In the genomic region with DNA sequence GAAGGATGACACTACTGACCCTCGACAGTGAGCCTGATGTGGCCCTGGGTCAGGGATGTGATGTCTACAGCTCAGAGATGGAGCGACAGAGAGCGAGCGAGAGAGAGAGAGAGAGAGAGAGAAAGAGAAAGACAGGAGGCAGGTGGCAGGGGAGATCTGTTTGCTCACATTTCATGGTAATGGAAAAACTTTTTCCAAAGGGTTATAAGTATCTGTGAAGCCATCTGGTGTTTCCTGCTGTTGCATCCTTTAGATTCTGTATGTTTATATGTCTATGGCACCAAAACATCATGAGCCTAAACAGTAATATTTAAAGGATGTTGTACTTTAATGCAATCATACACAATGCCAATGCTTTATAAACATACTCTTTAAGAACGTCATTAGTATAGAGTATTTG, we compare ENCODE assay signal across 25 cellular contexts.
"Had no signal": no experiment of that assay in that cellular context is flagged by ENCODE, and none has a peak within 500 bp of the region (broad histone marks: within the 10 kb centered on the region; RNA-seq: fewer than 3 reads in every experiment).

No MANE protein-coding gene starts in this region.

- H3K36me3 ChIP-seq: brain microvascular endothelial cell, cardiac muscle cell, Peyer's patch, SJCRH30 had no signal

- H3K4me3 Mint-ChIP-seq: activated CD8-positive, alpha-beta T cell treated with anti-CD3 and anti-CD28 coated beads, Interleukin-2, amount 10 ng/mL, durations not matched to agents 7 days and 5 days; WTC11 had no signal

- ATAC-seq: activated CD8-positive, alpha-beta T cell treated with anti-CD3 and anti-CD28 coated beads, Interleukin-2, amount 10 ng/mL, durations not matched to agents 7 days and 5 days; activated naive CD4-positive, alpha-beta T cell treated with anti-CD3 and anti-CD28 coated beads, Interleukin-2, amount 50 U/mL, for 72 hours; WTC11 had no signal

- H3K27ac ChIP-seq: brain microvascular endothelial cell, cardiac muscle cell, Peyer's patch, RWPE1, SJCRH30 had no signal

- H3K9me3 ChIP-seq: Peyer's patch, SJCRH30, SK-N-SH had no signal

- H3K27ac Mint-ChIP-seq: activated CD8-positive, alpha-beta T cell treated with anti-CD3 and anti-CD28 coated beads, Interleukin-2, amount 10 ng/mL, durations not matched to agents 7 days and 5 days; activated naive CD4-positive, alpha-beta T cell treated with anti-CD3 and anti-CD28 coated beads, Interleukin-2, amount 50 U/mL, for 72 hours; WTC11 had no signal

- H3K4me1 ChIP-seq: Peyer's patch, SJCRH30 had no signal

- H3K36me3 Mint-ChIP-seq: activated naive CD4-positive, alpha-beta T cell treated with anti-CD3 and anti-CD28 coated beads, Interleukin-2, amount 50 U/mL, for 72 hours; WTC11 had no signal

- H3K4me3 ChIP-seq: cardiac muscle cell, Peyer's patch, SJCRH30 had no signal

- DNase-seq: activated CD4-positive, alpha-beta T cell treated with anti-CD3 and anti-CD28 coated beads for 48 hours; activated CD4-positive, alpha-beta T cell treated with anti-CD3 and anti-CD28 coated beads, Interleukin-2, amount 50 U/mL, for 4 hours; activated CD4-positive, CD25-positive, alpha-beta regulatory T cell treated with anti-CD3 and anti-CD28 coated beads, Interleukin-2, amount 50 U/mL, for 72 hours; activated CD8-positive, alpha-beta memory T cell treated with anti-CD3 and anti-CD28 coated beads, Interleukin-2, amount 50 U/mL, for 48 hours; activated CD8-positive, alpha-beta T cell treated with anti-CD3 and anti-CD28 coated beads, Interleukin-2, amount 10 ng/mL, durations not matched to agents 7 days and 5 days; activated effector memory CD4-positive, alpha-beta T cell treated with anti-CD3 and anti-CD28 coated beads, Interleukin-2, amount 50 U/mL, for 16 hours; activated naive CD4-positive, alpha-beta T cell treated with Interleukin-2 at 50 U/mL for 16 hours; activated T-cell treated with anti-CD3 and anti-CD28 coated beads, Interleukin-2, amount 50 U/mL, for 1 hour; brain microvascular endothelial cell; Kasumi-1; KBM-7; NCI-H1105 treated with DMSO at 0.1 percent for 48 hours; NCI-H1436 treated with DMSO at 0.1 percent for 48 hours; NCI-H2029; NCI-H226; NCI-H774; Peyer's patch; Right ventricle myocardium superior; SK-N-SH; T-helper 1 cell had no signal

- H3K9me3 Mint-ChIP-seq: activated naive CD4-positive, alpha-beta T cell treated with anti-CD3 and anti-CD28 coated beads, Interleukin-2, amount 50 U/mL, for 72 hours; WTC11 had no signal
